Comparison of ENCODE assay signal across 27 cellular contexts in genomic region chr13:34189946-34190345, GRCh38.
"Had no signal": no experiment of that assay in that cellular context is flagged by ENCODE, and none has a peak within 500 bp of the region (broad histone marks: within the 10 kb centered on the region; RNA-seq: fewer than 3 reads in every experiment).

No MANE protein-coding gene starts in this region.

- H3K4me3 ChIP-seq: stomach, suprapubic skin, testis, thoracic aorta, thyroid gland, tibial artery, tibial nerve, transverse colon, upper lobe of left lung, upper lobe of right lung, vagina had no signal

- H3K4me1 Mint-ChIP-seq: stimulated activated effector memory CD8-positive, alpha-beta T cell treated with anti-CD3 and anti-CD28 coated beads, Interleukin-12 subunit alpha, Interleukin-12 subunit beta, amount 100 ng/mL, for 72 hours; stimulated activated memory B cell treated with anti-CD40 and anti-IgM and Interleukin-4, amounts not matched to agents 10 μg/mL and 1 μg/mL and 100 μg/mL, for 72 hours; stimulated activated naive B cell treated with anti-CD40 and anti-IgM and Interleukin-4, amounts not matched to agents 10 μg/mL and 1 μg/mL and 100 μg/mL, for 72 hours; stimulated activated naive CD8-positive, alpha-beta T cell treated with anti-CD3 and anti-CD28 coated beads, Interleukin-15, amount 100 ng/mL, for 72 hours had no signal

- ATAC-seq: stimulated activated effector memory CD8-positive, alpha-beta T cell treated with anti-CD3 and anti-CD28 coated beads, Interleukin-12 subunit alpha, Interleukin-12 subunit beta, amount 100 ng/mL, for 72 hours; stimulated activated memory B cell treated with anti-CD40 and anti-IgM and Interleukin-4, amounts not matched to agents 10 μg/mL and 1 μg/mL and 100 μg/mL, for 72 hours; stimulated activated naive B cell treated with anti-CD40 and anti-IgM and Interleukin-4, amounts not matched to agents 10 μg/mL and 1 μg/mL and 100 μg/mL, for 72 hours; stimulated activated naive CD8-positive, alpha-beta T cell treated with anti-CD3 and anti-CD28 coated beads, Interleukin-15, amount 100 ng/mL, for 72 hours; stimulated activated naive CD8-positive, alpha-beta T cell treated with anti-CD3 and anti-CD28 coated beads, Interleukin-15, Interleukin-2, amounts not matched to agents 100 U/mL and 50 U/mL, for 24 hours; upper lobe of right lung had no signal

- DNase-seq: stimulated activated CD4-positive, alpha-beta T cell treated with anti-CD3 and anti-CD28 coated beads, Interleukin-2, amount 100 ng/mL, for 48 hours; stimulated activated CD4-positive, alpha-beta T cell treated with anti-CD3 and anti-CD28 coated beads, Interleukin-4, amount 100 ng/mL, for 1 hour; stimulated activated CD4-positive, alpha-beta T cell treated with anti-CD3 and anti-CD28 coated beads, Interleukin-4, amount 100 ng/mL, for 24 hours; stimulated activated CD4-positive, alpha-beta T cell treated with anti-CD3 and anti-CD28 coated beads, Interleukin-4, amount 100 ng/mL, for 4 hours; stimulated activated CD8-positive, alpha-beta memory T cell treated with anti-CD3 and anti-CD28 coated beads, Interleukin-4, amount 100 ng/mL, for 48 hours; stimulated activated naive B cell treated with anti-CD40 and anti-IgM and Interleukin-4, amounts not matched to agents 10 μg/mL and 1 μg/mL and 100 μg/mL, for 72 hours; stimulated activated naive CD4-positive, alpha-beta T cell; stimulated activated naive CD4-positive, alpha-beta T cell treated with Interleukin-2 at 50 U/mL for 16 hours; stimulated activated naive CD8-positive, alpha-beta T cell treated with anti-CD3 and anti-CD28 coated beads, Interleukin-15, amount 100 ng/mL, for 72 hours; stimulated activated naive CD8-positive, alpha-beta T cell treated with anti-CD3 and anti-CD28 coated beads, Interleukin-15, Interleukin-2, amounts not matched to agents 100 U/mL and 50 U/mL, for 24 hours; stomach; substantia nigra; testis; thyroid gland; tibial artery; transverse colon; trophoblast cell; upper lobe of left lung; upper lobe of right lung had no signal

- H3K4me1 ChIP-seq: stomach, suprapubic skin, testis, thyroid gland, tibial artery, tibial nerve, transverse colon, upper lobe of left lung, upper lobe of right lung, vagina had no signal

- H3K4me3 Mint-ChIP-seq: stimulated activated effector memory CD8-positive, alpha-beta T cell treated with anti-CD3 and anti-CD28 coated beads, Interleukin-12 subunit alpha, Interleukin-12 subunit beta, amount 100 ng/mL, for 72 hours; stimulated activated memory B cell treated with anti-CD40 and anti-IgM and Interleukin-4, amounts not matched to agents 10 μg/mL and 1 μg/mL and 100 μg/mL, for 72 hours; stimulated activated naive B cell treated with anti-CD40 and anti-IgM and Interleukin-4, amounts not matched to agents 10 μg/mL and 1 μg/mL and 100 μg/mL, for 72 hours; stimulated activated naive CD8-positive, alpha-beta T cell treated with anti-CD3 and anti-CD28 coated beads, Interleukin-15, amount 100 ng/mL, for 72 hours; stimulated activated naive CD8-positive, alpha-beta T cell treated with anti-CD3 and anti-CD28 coated beads, Interleukin-15, Interleukin-2, amounts not matched to agents 100 ng/mL and 50 ng/mL, for 24 hours; type B pancreatic cell had no signal

- H3K27ac ChIP-seq: stomach, suprapubic skin, testis, thoracic aorta, thyroid gland, tibial artery, tibial nerve, transverse colon, upper lobe of left lung, upper lobe of right lung, vagina had no signal

- H3K36me3 Mint-ChIP-seq: stimulated activated effector memory CD8-positive, alpha-beta T cell treated with anti-CD3 and anti-CD28 coated beads, Interleukin-12 subunit alpha, Interleukin-12 subunit beta, amount 100 ng/mL, for 72 hours; stimulated activated memory B cell treated with anti-CD40 and anti-IgM and Interleukin-4, amounts not matched to agents 10 μg/mL and 1 μg/mL and 100 μg/mL, for 72 hours; stimulated activated naive B cell treated with anti-CD40 and anti-IgM and Interleukin-4, amounts not matched to agents 10 μg/mL and 1 μg/mL and 100 μg/mL, for 72 hours; type B pancreatic cell had no signal

- H3K27me3 Mint-ChIP-seq: stimulated activated memory B cell treated with anti-CD40 and anti-IgM and Interleukin-4, amounts not matched to agents 10 μg/mL and 1 μg/mL and 100 μg/mL, for 72 hours; stimulated activated naive CD8-positive, alpha-beta T cell treated with anti-CD3 and anti-CD28 coated beads, Interleukin-15, amount 100 ng/mL, for 72 hours; type B pancreatic cell had no signal

- H3K9me3 ChIP-seq: suprapubic skin, testis, thoracic aorta, thyroid gland, tibial artery, transverse colon, upper lobe of left lung, upper lobe of right lung, vagina had no signal

- H3K27ac Mint-ChIP-seq: stimulated activated effector memory CD8-positive, alpha-beta T cell treated with anti-CD3 and anti-CD28 coated beads, Interleukin-12 subunit alpha, Interleukin-12 subunit beta, amount 100 ng/mL, for 72 hours; stimulated activated memory B cell treated with anti-CD40 and anti-IgM and Interleukin-4, amounts not matched to agents 10 μg/mL and 1 μg/mL and 100 μg/mL, for 72 hours; stimulated activated naive B cell treated with anti-CD40 and anti-IgM and Interleukin-4, amounts not matched to agents 10 μg/mL and 1 μg/mL and 100 μg/mL, for 72 hours; stimulated activated naive CD8-positive, alpha-beta T cell treated with anti-CD3 and anti-CD28 coated beads, Interleukin-15, amount 100 ng/mL, for 72 hours; stimulated activated naive CD8-positive, alpha-beta T cell treated with anti-CD3 and anti-CD28 coated beads, Interleukin-15, Interleukin-2, amounts not matched to agents 100 ng/mL and 50 ng/mL, for 24 hours; type B pancreatic cell had no signal

- H3K36me3 ChIP-seq: stomach, suprapubic skin, thoracic aorta, thyroid gland, tibial artery, tibial nerve, upper lobe of left lung, upper lobe of right lung, vagina had no signal

- H3K27me3 ChIP-seq: stomach, suprapubic skin, testis, thyroid gland, tibial artery, tibial nerve, transverse colon, upper lobe of left lung, upper lobe of right lung, vagina had no signal
